In the genomic region with DNA sequence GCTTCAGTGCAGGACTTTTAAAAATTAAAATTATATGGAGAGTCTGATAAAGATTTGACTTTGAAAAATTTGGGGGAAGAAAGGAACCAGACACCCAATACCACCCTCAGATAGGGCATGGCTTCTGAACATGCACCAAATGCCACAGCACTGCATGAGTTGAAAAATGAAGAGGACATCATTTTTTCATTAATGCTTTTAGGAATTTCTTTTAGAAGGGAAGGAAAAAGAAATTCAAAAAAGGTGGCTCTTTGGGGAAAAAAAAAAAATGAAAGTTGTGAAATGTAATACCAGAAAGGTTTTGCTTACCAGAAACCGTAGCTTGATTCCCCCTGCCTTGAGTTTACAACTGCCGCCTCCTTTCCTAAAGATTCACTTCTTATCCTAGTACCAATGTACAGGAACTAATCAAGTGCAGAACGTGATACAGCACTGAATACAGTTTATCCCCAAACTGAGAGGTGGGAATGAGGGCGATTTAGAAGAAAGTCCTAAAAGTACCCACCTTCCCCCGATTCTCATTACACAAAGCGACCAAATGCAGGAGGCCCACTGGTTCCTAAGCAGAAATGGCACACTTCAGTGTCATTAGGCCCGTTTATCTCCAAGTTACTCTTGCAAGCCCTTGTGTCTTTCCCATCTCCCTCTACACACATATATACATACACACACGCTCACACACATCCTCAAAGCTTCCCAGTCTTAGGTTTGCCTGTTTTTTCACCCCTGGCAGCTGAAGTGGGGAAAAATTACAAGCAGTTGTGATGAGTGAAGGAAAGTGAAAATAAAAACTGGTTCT, we compare ENCODE assay signal across 8 cellular contexts. TPM values are rescaled to one million over a fixed set of nuclear protein-coding genes. Genes with fewer than 3 reads are reported as not detected.
A peak's percentile ranks its signal among the peaks of the same experiment; 100 is the strongest.
DNase-seq lines count a peak whose midpoint lies in the region; ATAC-seq, FAIRE-seq and TF ChIP-seq lines count a peak whose summit lies in the region.

No MANE protein-coding gene starts in this region.

- H3K27me3 ChIP-seq in HepG2 (ENCODE audit: control insufficient read depth in 1 of 2, insufficient read depth in 2 of 2, low read length in 2 of 2) (no peaks in the 10 kb centered on the region; a peak in 1 of 5 replicates), tibial nerve (no peaks in the 10 kb centered on the region)

- no peaks in the 10 kb centered on the region for H3K27me3 Mint-ChIP-seq in activated naive CD4-positive, alpha-beta T cell treated with anti-CD3 and anti-CD28 coated beads for 36 hours (ENCODE audit: low read depth)
- peaks cover 19% of the 10 kb centered on the region for H3K27me3 Mint-ChIP-seq in activated naive CD8-positive, alpha-beta T cell treated with anti-CD3 and anti-CD28 coated beads for 36 hours

- TF ChIP-seq CTCF in HepG2 (CRISPR knock-in tag; IDR thresholded peaks at IDR 0.05): no peak
- no peak for TF ChIP-seq CTCF in tibial nerve (IDR thresholded peaks at IDR 0.05)
- TF ChIP-seq CTCF in D721Med (IDR thresholded peaks at IDR 0.05; ENCODE audit: insufficient read depth, missing control alignments): no peak

- H3K79me2 ChIP-seq in HepG2 (ENCODE audit: insufficient read depth, low read length): peaks cover 39% of the 10 kb centered on the region

- FAIRE-seq in HepG2 (lab: Jason Lieb, UNC) (no peak), D721Med (lab: Jason Lieb, UNC) (no peak)

- H3K4me3 ChIP-seq in HepG2 (replicated peaks in 1 of 3; ENCODE audit: insufficient read depth in 1 of 3, low read depth in 2 of 3, low read length in 3 of 3) (peak overlapping the region; percentile 13 to 87 (median 19); a peak in 3 of 6 replicates), tibial nerve (peak overlapping the region; percentile 66 to 95 (median 90))

- peaks cover 30% of the 10 kb centered on the region for H3K4me1 ChIP-seq in HepG2 (ENCODE audit: insufficient read depth, low read length)
- peaks cover 0 to 66% (median 48%) of the 10 kb centered on the region in 4 donors for H3K4me1 ChIP-seq in tibial nerve

- ATAC-seq in HepG2: no peak
- no peak for ATAC-seq in HG03460 (IDR thresholded peaks at IDR 0.05; ENCODE audit: unreplicated experiment)

- CTCF ChIA-PET in activated naive CD4-positive, alpha-beta T cell treated with anti-CD3 and anti-CD28 coated beads for 36 hours (lab: Charles Lee): interaction anchor here (0.5 to 3.7 kb wide), 16 partner anchors 17 to 235 kb away, joined by 3 to 38 read pairs (median 4); a partner anchor contains a TSS
- CTCF ChIA-PET in HepG2 (lab: Yijun Ruan, JAX; ENCODE audit: low intra/inter-chr PET ratio, low total read pairs): no interaction called here

- BruUV-seq in HepG2 (replicated peaks; lab: Mats Ljungman, UMichigan): no TSS peak

- H3K9ac ChIP-seq in HepG2 (ENCODE audit: insufficient read depth, low read depth, low read length): peak overlapping the region; percentile 100

- peak overlapping the region; percentile 95 for H3K27ac Mint-ChIP-seq in activated naive CD4-positive, alpha-beta T cell treated with anti-CD3 and anti-CD28 coated beads for 36 hours
- peak overlapping the region; percentile 99 for H3K27ac Mint-ChIP-seq in activated naive CD8-positive, alpha-beta T cell treated with anti-CD3 and anti-CD28 coated beads for 36 hours

- H3K4me2 ChIP-seq in HepG2 (ENCODE audit: low read depth, low read length): peak overlapping the region; percentile 88

- peaks cover 61% of the 10 kb centered on the region for H3K36me3 Mint-ChIP-seq in activated naive CD4-positive, alpha-beta T cell treated with anti-CD3 and anti-CD28 coated beads for 36 hours (ENCODE audit: low read depth)
- H3K36me3 Mint-ChIP-seq in activated naive CD8-positive, alpha-beta T cell treated with anti-CD3 and anti-CD28 coated beads for 36 hours: peaks cover 71% of the 10 kb centered on the region

- intact Hi-C loops in activated naive CD4-positive, alpha-beta T cell treated with anti-CD3 and anti-CD28 coated beads for 36 hours (cut with micrococcal nuclease): loop anchor here (10.0 kb wide), 1 partner anchor 549 kb away; a partner anchor contains a TSS
- intact Hi-C loops in HepG2 (cut with micrococcal nuclease; ENCODE audit: unreplicated experiment): no loop called here

- TF ChIP-seq EP300 in HepG2 (IDR thresholded peaks at IDR 0.05; ENCODE audit: low read depth in 2 of 2, low read length in 2 of 2) (no peak), HepG2 (CRISPR knock-in tag; IDR thresholded peaks at IDR 0.05; ENCODE audit: borderline replicate concordance) (no peak), tibial nerve (IDR thresholded peaks at IDR 0.05) (no peak)

- H3K27ac ChIP-seq in HepG2 (ENCODE audit: extremely low read length, insufficient read depth, low read length): peak overlapping the region; percentile 98
- H3K27ac ChIP-seq in tibial nerve: peak overlapping the region; percentile 94 to 100 (median 97)

- H3K36me3 ChIP-seq in HepG2 (replicated peaks in 1 of 2; ENCODE audit: control insufficient read depth in 1 of 2, insufficient read depth in 2 of 2, low read length in 2 of 2) (peaks cover 2 to 11% of the 10 kb centered on the region in 2 experiments), tibial nerve (peaks cover 7 to 19% (median 8%) of the 10 kb centered on the region in 3 donors)

- TF ChIP-seq POLR2A in HepG2 (IDR thresholded peaks at IDR 0.05; ENCODE audit: insufficient read depth in 1 of 2, low read depth in 2 of 2, low read length in 2 of 2) (peak; percentile 53 to 80; a peak in 3 of 4 replicates), tibial nerve (IDR thresholded peaks at IDR 0.05) (no peak)

- H4K20me1 ChIP-seq in HepG2 (ENCODE audit: insufficient read depth, low read length): peaks cover 12% of the 10 kb centered on the region

- no peaks in the 10 kb centered on the region for H3K9me3 Mint-ChIP-seq in activated naive CD4-positive, alpha-beta T cell treated with anti-CD3 and anti-CD28 coated beads for 36 hours
- H3K9me3 Mint-ChIP-seq in activated naive CD8-positive, alpha-beta T cell treated with anti-CD3 and anti-CD28 coated beads for 36 hours: peaks cover 3% of the 10 kb centered on the region

- no peak for TF ChIP-seq RAD21 in HepG2 (CRISPR knock-in tag; IDR thresholded peaks at IDR 0.05)

- DNase-seq in activated naive CD4-positive, alpha-beta T cell treated with anti-CD3 and anti-CD28 coated beads for 36 hours: no peak
- no peak for DNase-seq in activated naive CD4-positive, alpha-beta T cell treated with Interleukin-2 at 50 U/mL for 16 hours
- DNase-seq in activated naive CD8-positive, alpha-beta T cell treated with anti-CD3 and anti-CD28 coated beads for 36 hours: no peak
- DNase-seq in HepG2 (ENCODE audit: low spot score) (no peak), tibial nerve (ENCODE audit: low spot score in 2 of 2) (no peak), middle frontal gyrus (ENCODE audit: extremely low spot score, low spot score) (no peak), D721Med (ENCODE audit: insufficient read length, low spot score) (no peak)

- peaks cover 54% of the 10 kb centered on the region for H3K4me1 Mint-ChIP-seq in activated naive CD4-positive, alpha-beta T cell treated with anti-CD3 and anti-CD28 coated beads for 36 hours (ENCODE audit: low read depth)
- peaks cover 62% of the 10 kb centered on the region for H3K4me1 Mint-ChIP-seq in activated naive CD8-positive, alpha-beta T cell treated with anti-CD3 and anti-CD28 coated beads for 36 hours

- POLR2A ChIA-PET in HepG2 (lab: Yijun Ruan, JAX): interaction anchor here (0.6 to 4.8 kb wide), 46 partner anchors 11 to 1208 kb away, joined by 3 to 172 read pairs (median 4); a partner anchor contains a TSS

- in situ Hi-C loops in HepG2 (cut with HindIII; ENCODE audit: extremely low pct_ligation_motif_present, low pct_unique_long_range_greater_than_20kb): no loop called here

- H3K4me3 Mint-ChIP-seq in activated naive CD4-positive, alpha-beta T cell treated with anti-CD3 and anti-CD28 coated beads for 36 hours: peak overlapping the region; percentile 87
- H3K4me3 Mint-ChIP-seq in activated naive CD8-positive, alpha-beta T cell treated with anti-CD3 and anti-CD28 coated beads for 36 hours: peak overlapping the region; percentile 97

- no peaks in the 10 kb centered on the region for H3K9me3 ChIP-seq in HepG2 (ENCODE audit: low read length)
- no peaks in the 10 kb centered on the region for H3K9me3 ChIP-seq in tibial nerve

- H2AFZ ChIP-seq in HepG2 (ENCODE audit: low read length): no peak overlapping the region

- WGBS in HepG2 (ENCODE audit: low lambda C conversion rate): 77% methylated on average over 8 of the region's 8 CpGs
- WGBS in tibial nerve, 2 donors: 20 to 22% methylated on average over 8 of the region's 8 CpGs

RNA-seq across cellular contexts. Expression of a gene that starts 2.8 kb away (rescaled TPM):
- 10 to 100 TPM; 47.1 to 49.1 TPM for total RNA-seq in activated naive CD4-positive, alpha-beta T cell treated with anti-CD3 and anti-CD28 coated beads for 36 hours
- 10 to 100 TPM; 80.5 to 84.6 TPM for total RNA-seq in activated naive CD8-positive, alpha-beta T cell treated with anti-CD3 and anti-CD28 coated beads for 36 hours
- total RNA-seq in HepG2 (2016; rRNA removed; fragmentation: Illumina TruSeq; extraction: Trizol) (19.5 and 38.4 TPM in 2 replicates), tibial nerve (10 to 100 TPM; 29.4 to 48.6 (median 39.3) TPM)
- 5.1 and 5.4 TPM in 2 replicates for total RNA-seq in HepG2 (2016; cell fraction: cytosol; rRNA removed; fragmentation: Illumina TruSeq; extraction: Trizol; ENCODE audit: low read depth)
- 13.2 and 42.6 TPM in 2 replicates for total RNA-seq in HepG2 (2016; cell fraction: insoluble cytoplasmic fraction; rRNA removed; fragmentation: Illumina TruSeq; extraction: Trizol)
- total RNA-seq in HepG2 (2016; cell fraction: membrane; rRNA removed; fragmentation: Illumina TruSeq; extraction: Trizol): 19.2 and 21.3 TPM in 2 replicates
- 91.7 and 92.9 TPM in 2 replicates for total RNA-seq in HepG2 (2016; cell fraction: nucleus; rRNA removed; fragmentation: Illumina TruSeq; extraction: Trizol)
- 24.2 and 26.3 TPM in 2 replicates for polyA plus RNA-seq in HepG2 (2011; rRNA removed)
- polyA plus RNA-seq in HepG2 (2011; cell fraction: cytosol; rRNA removed): 7.9 and 8.8 TPM in 2 replicates
- 65.0 and 73.1 TPM in 2 replicates for polyA plus RNA-seq in HepG2 (2011; cell fraction: nucleus; rRNA removed)
- polyA plus RNA-seq in HepG2 (2012): 21.8 and 27.4 TPM in 2 replicates
- polyA plus RNA-seq in HepG2 (2016; cell fraction: cytosol; fragmentation: Illumina TruSeq; extraction: Trizol; ENCODE audit: low read depth): 1.3 and 1.7 TPM in 2 replicates
- 13.5 and 21.2 TPM in 2 replicates for polyA plus RNA-seq in HepG2 (2016; cell fraction: insoluble cytoplasmic fraction; fragmentation: Illumina TruSeq; extraction: Trizol; ENCODE audit: low read depth)
- polyA plus RNA-seq in HepG2 (2016; cell fraction: membrane; fragmentation: Illumina TruSeq; extraction: Trizol; ENCODE audit: low read depth): 3.0 and 3.3 TPM in 2 replicates
- polyA plus RNA-seq in HepG2 (2016; cell fraction: nucleus; fragmentation: Illumina TruSeq; extraction: Trizol; ENCODE audit: insufficient read depth, low read depth): 51.3 and 58.2 TPM in 2 replicates
- polyA minus RNA-seq in HepG2 (2011; rRNA and poly(A)+ RNA removed; ENCODE audit: low replicate concordance): 75.0 and 146 TPM in 2 replicates
- polyA minus RNA-seq in HepG2 (2011; cell fraction: cytosol; rRNA and poly(A)+ RNA removed): 20.5 and 21.2 TPM in 2 replicates
- polyA minus RNA-seq in HepG2 (2011; cell fraction: nucleus; rRNA and poly(A)+ RNA removed): 501 and 572 TPM in 2 replicates

RNA-seq across cellular contexts. Expression of a gene that starts 3.4 kb away (rescaled TPM):
- 100 to 1,000 TPM; 118 to 120 TPM for total RNA-seq in activated naive CD4-positive, alpha-beta T cell treated with anti-CD3 and anti-CD28 coated beads for 36 hours
- total RNA-seq in activated naive CD8-positive, alpha-beta T cell treated with anti-CD3 and anti-CD28 coated beads for 36 hours: 100 to 1,000 TPM; 113 to 116 TPM
- total RNA-seq in HepG2 (2016; rRNA removed; fragmentation: Illumina TruSeq; extraction: Trizol): 125 and 143 TPM in 2 replicates
- total RNA-seq in HepG2 (2016; cell fraction: cytosol; rRNA removed; fragmentation: Illumina TruSeq; extraction: Trizol; ENCODE audit: low read depth): 32.6 TPM in 2 replicates
- 120 and 146 TPM in 2 replicates for total RNA-seq in HepG2 (2016; cell fraction: insoluble cytoplasmic fraction; rRNA removed; fragmentation: Illumina TruSeq; extraction: Trizol)
- 53.3 and 56.2 TPM in 2 replicates for total RNA-seq in HepG2 (2016; cell fraction: membrane; rRNA removed; fragmentation: Illumina TruSeq; extraction: Trizol)
- total RNA-seq in HepG2 (2016; cell fraction: nucleus; rRNA removed; fragmentation: Illumina TruSeq; extraction: Trizol): 38.3 and 39.9 TPM in 2 replicates
- 120 and 131 TPM in 2 replicates for polyA plus RNA-seq in HepG2 (2011; rRNA removed)
- polyA plus RNA-seq in HepG2 (2011; cell fraction: cytosol; rRNA removed): 137 and 149 TPM in 2 replicates
- 25.6 and 35.8 TPM in 2 replicates for polyA plus RNA-seq in HepG2 (2011; cell fraction: nucleus; rRNA removed)
- polyA plus RNA-seq in HepG2 (2012): 83.8 and 84.0 TPM in 2 replicates
- 28.1 and 28.2 TPM in 2 replicates for polyA plus RNA-seq in HepG2 (2016; cell fraction: cytosol; fragmentation: Illumina TruSeq; extraction: Trizol; ENCODE audit: low read depth)
- polyA plus RNA-seq in HepG2 (2016; cell fraction: insoluble cytoplasmic fraction; fragmentation: Illumina TruSeq; extraction: Trizol; ENCODE audit: low read depth): 143 and 157 TPM in 2 replicates
- polyA plus RNA-seq in HepG2 (2016; cell fraction: membrane; fragmentation: Illumina TruSeq; extraction: Trizol; ENCODE audit: low read depth): 41.0 and 43.8 TPM in 2 replicates
- 60.4 and 64.4 TPM in 2 replicates for polyA plus RNA-seq in HepG2 (2016; cell fraction: nucleus; fragmentation: Illumina TruSeq; extraction: Trizol; ENCODE audit: insufficient read depth, low read depth)
- 114 and 157 TPM in 2 replicates for polyA minus RNA-seq in HepG2 (2011; rRNA and poly(A)+ RNA removed; ENCODE audit: low replicate concordance)
- polyA minus RNA-seq in HepG2 (2011; cell fraction: cytosol; rRNA and poly(A)+ RNA removed): 64.3 and 74.7 TPM in 2 replicates
- 20.7 and 27.8 TPM in 2 replicates for polyA minus RNA-seq in HepG2 (2011; cell fraction: nucleus; rRNA and poly(A)+ RNA removed)
- total RNA-seq in tibial nerve: 10 to 100 TPM; 36.9 to 67.7 (median 50.3) TPM

RNA-seq across cellular contexts. Expression of a gene that starts 12.4 kb away (rescaled TPM):
- total RNA-seq in activated naive CD4-positive, alpha-beta T cell treated with anti-CD3 and anti-CD28 coated beads for 36 hours: 1 to 10 TPM; 6.9 to 7.5 TPM
- 1 to 10 TPM; 8.5 to 8.6 TPM for total RNA-seq in activated naive CD8-positive, alpha-beta T cell treated with anti-CD3 and anti-CD28 coated beads for 36 hours
- 5.4 and 9.2 TPM in 2 replicates for total RNA-seq in HepG2 (2016; rRNA removed; fragmentation: Illumina TruSeq; extraction: Trizol)
- total RNA-seq in HepG2 (2016; cell fraction: cytosol; rRNA removed; fragmentation: Illumina TruSeq; extraction: Trizol; ENCODE audit: low read depth): 3.2 and 3.8 TPM in 2 replicates
- 4.1 and 8.8 TPM in 2 replicates for total RNA-seq in HepG2 (2016; cell fraction: insoluble cytoplasmic fraction; rRNA removed; fragmentation: Illumina TruSeq; extraction: Trizol)
- 4.9 and 5.1 TPM in 2 replicates for total RNA-seq in HepG2 (2016; cell fraction: membrane; rRNA removed; fragmentation: Illumina TruSeq; extraction: Trizol)
- total RNA-seq in HepG2 (2016; cell fraction: nucleus; rRNA removed; fragmentation: Illumina TruSeq; extraction: Trizol): 15.0 and 18.1 TPM in 2 replicates
- 23.4 and 23.6 TPM in 2 replicates for polyA plus RNA-seq in HepG2 (2011; rRNA removed)
- polyA plus RNA-seq in HepG2 (2011; cell fraction: cytosol; rRNA removed): 10.8 and 11.0 TPM in 2 replicates
- 109 and 119 TPM in 2 replicates for polyA plus RNA-seq in HepG2 (2011; cell fraction: nucleus; rRNA removed)
- polyA plus RNA-seq in HepG2 (2012): 20.0 and 22.9 TPM in 2 replicates
- 5.4 and 5.6 TPM in 2 replicates for polyA plus RNA-seq in HepG2 (2016; cell fraction: cytosol; fragmentation: Illumina TruSeq; extraction: Trizol; ENCODE audit: low read depth)
- 9.1 and 11.5 TPM in 2 replicates for polyA plus RNA-seq in HepG2 (2016; cell fraction: insoluble cytoplasmic fraction; fragmentation: Illumina TruSeq; extraction: Trizol; ENCODE audit: low read depth)
- polyA plus RNA-seq in HepG2 (2016; cell fraction: membrane; fragmentation: Illumina TruSeq; extraction: Trizol; ENCODE audit: low read depth): 6.3 and 6.4 TPM in 2 replicates
- polyA plus RNA-seq in HepG2 (2016; cell fraction: nucleus; fragmentation: Illumina TruSeq; extraction: Trizol; ENCODE audit: insufficient read depth, low read depth): 79.3 and 83.9 TPM in 2 replicates
- 1.2 and 8.8 TPM in 2 replicates for polyA minus RNA-seq in HepG2 (2011; rRNA and poly(A)+ RNA removed; ENCODE audit: low replicate concordance)
- polyA minus RNA-seq in HepG2 (2011; cell fraction: cytosol; rRNA and poly(A)+ RNA removed): 5.5 and 8.2 TPM in 2 replicates
- 26.5 and 34.9 TPM in 2 replicates for polyA minus RNA-seq in HepG2 (2011; cell fraction: nucleus; rRNA and poly(A)+ RNA removed)
- 10 to 100 TPM in 1 of 4 donors, 1 to 10 TPM in 3; 5.5 to 18.0 (median 7.7) TPM for total RNA-seq in tibial nerve

RNA-seq across cellular contexts. Expression of a gene that starts 32.7 kb away (rescaled TPM):
- 10 to 100 TPM; 33.6 TPM for total RNA-seq in activated naive CD4-positive, alpha-beta T cell treated with anti-CD3 and anti-CD28 coated beads for 36 hours
- 10 to 100 TPM; 35.8 to 37.1 TPM for total RNA-seq in activated naive CD8-positive, alpha-beta T cell treated with anti-CD3 and anti-CD28 coated beads for 36 hours
- 9.2 and 12.0 TPM in 2 replicates for total RNA-seq in HepG2 (2016; rRNA removed; fragmentation: Illumina TruSeq; extraction: Trizol)
- 33.8 and 41.8 TPM in 2 replicates for total RNA-seq in HepG2 (2016; cell fraction: cytosol; rRNA removed; fragmentation: Illumina TruSeq; extraction: Trizol; ENCODE audit: low read depth)
- total RNA-seq in HepG2 (2016; cell fraction: insoluble cytoplasmic fraction; rRNA removed; fragmentation: Illumina TruSeq; extraction: Trizol): 8.9 and 10.1 TPM in 2 replicates
- total RNA-seq in HepG2 (2016; cell fraction: membrane; rRNA removed; fragmentation: Illumina TruSeq; extraction: Trizol): 12.4 and 18.6 TPM in 2 replicates
- 12.8 and 13.7 TPM in 2 replicates for total RNA-seq in HepG2 (2016; cell fraction: nucleus; rRNA removed; fragmentation: Illumina TruSeq; extraction: Trizol)
- 26.2 and 30.1 TPM in 2 replicates for polyA plus RNA-seq in HepG2 (2011; rRNA removed)
- 17.0 and 17.6 TPM in 2 replicates for polyA plus RNA-seq in HepG2 (2011; cell fraction: cytosol; rRNA removed)
- polyA plus RNA-seq in HepG2 (2011; cell fraction: nucleus; rRNA removed): 79.6 and 93.9 TPM in 2 replicates
- 22.0 and 33.4 TPM in 2 replicates for polyA plus RNA-seq in HepG2 (2012)
- 10.0 and 11.2 TPM in 2 replicates for polyA plus RNA-seq in HepG2 (2016; cell fraction: cytosol; fragmentation: Illumina TruSeq; extraction: Trizol; ENCODE audit: low read depth)
- polyA plus RNA-seq in HepG2 (2016; cell fraction: insoluble cytoplasmic fraction; fragmentation: Illumina TruSeq; extraction: Trizol; ENCODE audit: low read depth): 12.8 and 17.8 TPM in 2 replicates
- 15.4 and 15.6 TPM in 2 replicates for polyA plus RNA-seq in HepG2 (2016; cell fraction: membrane; fragmentation: Illumina TruSeq; extraction: Trizol; ENCODE audit: low read depth)
- polyA plus RNA-seq in HepG2 (2016; cell fraction: nucleus; fragmentation: Illumina TruSeq; extraction: Trizol; ENCODE audit: insufficient read depth, low read depth): 42.7 and 49.6 TPM in 2 replicates
- polyA minus RNA-seq in HepG2 (2011; rRNA and poly(A)+ RNA removed; ENCODE audit: low replicate concordance): 24.3 and 32.9 TPM in 2 replicates
- polyA minus RNA-seq in HepG2 (2011; cell fraction: cytosol; rRNA and poly(A)+ RNA removed): 13.4 and 18.0 TPM in 2 replicates
- 13.8 and 16.6 TPM in 2 replicates for polyA minus RNA-seq in HepG2 (2011; cell fraction: nucleus; rRNA and poly(A)+ RNA removed)
- 10 to 100 TPM; 13.5 to 21.4 (median 20.7) TPM for total RNA-seq in tibial nerve

RNA-seq across cellular contexts. Expression of a gene that starts 43.0 kb away (rescaled TPM):
- total RNA-seq in activated naive CD4-positive, alpha-beta T cell treated with anti-CD3 and anti-CD28 coated beads for 36 hours: 10 to 100 TPM; 79.5 to 82.7 TPM
- total RNA-seq in activated naive CD8-positive, alpha-beta T cell treated with anti-CD3 and anti-CD28 coated beads for 36 hours: 100 to 1,000 TPM; 122 TPM
- total RNA-seq in HepG2 (2016; rRNA removed; fragmentation: Illumina TruSeq; extraction: Trizol) (98.9 and 104 TPM in 2 replicates), tibial nerve (10 to 100 TPM; 31.4 to 64.5 (median 36.9) TPM)
- 8.1 and 8.9 TPM in 2 replicates for total RNA-seq in HepG2 (2016; cell fraction: cytosol; rRNA removed; fragmentation: Illumina TruSeq; extraction: Trizol; ENCODE audit: low read depth)
- 89.2 and 106 TPM in 2 replicates for total RNA-seq in HepG2 (2016; cell fraction: insoluble cytoplasmic fraction; rRNA removed; fragmentation: Illumina TruSeq; extraction: Trizol)
- total RNA-seq in HepG2 (2016; cell fraction: membrane; rRNA removed; fragmentation: Illumina TruSeq; extraction: Trizol): 23.0 and 27.5 TPM in 2 replicates
- 61.2 and 71.0 TPM in 2 replicates for total RNA-seq in HepG2 (2016; cell fraction: nucleus; rRNA removed; fragmentation: Illumina TruSeq; extraction: Trizol)
- 25.4 and 33.7 TPM in 2 replicates for polyA plus RNA-seq in HepG2 (2011; rRNA removed)
- polyA plus RNA-seq in HepG2 (2011; cell fraction: cytosol; rRNA removed): 35.0 and 35.5 TPM in 2 replicates
- polyA plus RNA-seq in HepG2 (2011; cell fraction: nucleus; rRNA removed): 75.1 and 116 TPM in 2 replicates
- polyA plus RNA-seq in HepG2 (2012): 50.5 and 61.2 TPM in 2 replicates
- 5.5 and 7.0 TPM in 2 replicates for polyA plus RNA-seq in HepG2 (2016; cell fraction: cytosol; fragmentation: Illumina TruSeq; extraction: Trizol; ENCODE audit: low read depth)
- polyA plus RNA-seq in HepG2 (2016; cell fraction: insoluble cytoplasmic fraction; fragmentation: Illumina TruSeq; extraction: Trizol; ENCODE audit: low read depth): 87.5 and 108 TPM in 2 replicates
- polyA plus RNA-seq in HepG2 (2016; cell fraction: membrane; fragmentation: Illumina TruSeq; extraction: Trizol; ENCODE audit: low read depth): 13.4 and 16.7 TPM in 2 replicates
- polyA plus RNA-seq in HepG2 (2016; cell fraction: nucleus; fragmentation: Illumina TruSeq; extraction: Trizol; ENCODE audit: insufficient read depth, low read depth): 107 and 118 TPM in 2 replicates
- 69.0 and 79.0 TPM in 2 replicates for polyA minus RNA-seq in HepG2 (2011; rRNA and poly(A)+ RNA removed; ENCODE audit: low replicate concordance)
- 37.8 and 41.4 TPM in 2 replicates for polyA minus RNA-seq in HepG2 (2011; cell fraction: cytosol; rRNA and poly(A)+ RNA removed)
- polyA minus RNA-seq in HepG2 (2011; cell fraction: nucleus; rRNA and poly(A)+ RNA removed): 51.5 and 64.8 TPM in 2 replicates

Comparison
In these comparisons a context has a peak if more than half of its experiments do, and no peak if none do; other contexts are left out.
1. POLR2A ChIP-seq: peak in HepG2 (2 of 2); none in tibial nerve (0 of 2).